ENCODE assay signal across 8 cellular contexts in the genomic region with DNA sequence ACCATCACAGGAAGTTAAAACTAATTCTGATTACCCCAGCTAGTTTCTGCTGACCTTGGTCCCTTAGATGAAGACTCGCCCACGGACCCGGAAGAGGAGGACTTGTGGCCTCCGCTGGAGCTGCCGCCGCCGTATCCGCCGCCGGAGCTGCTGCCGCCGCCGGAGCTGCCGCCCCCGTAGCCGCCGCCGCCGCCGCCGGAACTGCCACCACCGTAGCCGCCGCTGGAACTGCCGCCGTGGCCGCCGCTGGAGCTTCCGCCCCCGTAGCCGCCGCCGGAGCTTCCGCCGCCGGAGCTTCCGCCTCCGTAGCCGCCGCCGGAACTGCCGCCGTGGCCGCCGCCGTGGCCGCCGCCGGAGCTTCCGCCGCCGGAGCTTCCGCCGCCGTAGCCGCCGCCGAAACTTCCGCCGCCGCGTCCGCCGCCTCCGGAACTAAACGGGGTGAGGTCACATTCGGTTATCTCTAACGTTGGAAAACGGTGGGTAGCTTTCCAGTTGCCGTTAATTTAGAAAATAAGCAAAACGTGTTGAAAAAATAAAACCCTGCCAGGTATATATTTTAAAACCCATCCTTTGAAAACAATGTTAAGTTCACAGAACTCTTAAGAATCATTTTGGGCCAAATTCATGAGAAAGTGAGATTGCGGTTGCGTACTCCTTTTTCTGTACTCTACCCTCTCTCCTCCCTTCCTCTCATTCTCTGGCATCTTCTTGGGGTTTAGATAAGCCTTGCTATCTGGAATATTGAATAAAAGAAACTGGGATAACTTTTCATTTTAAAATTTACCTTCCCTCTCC. TPM values are rescaled to one million over a fixed set of nuclear protein-coding genes. Genes with fewer than 3 reads are reported as not detected.
DNase-seq lines count a peak whose midpoint lies in the region; ATAC-seq and TF ChIP-seq lines count a peak whose summit lies in the region.

No MANE protein-coding gene starts in this region.

- no peaks in the 10 kb centered on the region for H3K9me3 ChIP-seq in NT2/D1 (ENCODE audit: insufficient read depth, low read length)
- no peaks in the 10 kb centered on the region for H3K9me3 ChIP-seq in mononuclear cell (ENCODE audit: low read depth, low read length)

- no peaks in the 10 kb centered on the region for H3K4me1 ChIP-seq in NT2/D1 (ENCODE audit: insufficient read depth, insufficient read length)
- peaks cover 10% of the 10 kb centered on the region for H3K4me1 ChIP-seq in mononuclear cell (ENCODE audit: insufficient read depth, low read length)

- TF ChIP-seq CTCF in CD14-positive monocyte (IDR thresholded peaks at IDR 0.05): no peak

- H3K4me1 Mint-ChIP-seq in CD14-positive monocyte: peaks cover 12% of the 10 kb centered on the region

- DNase-seq in CD14-positive monocyte (ENCODE audit: low spot score) (peak; percentile 71), HT1080 (ENCODE audit: low read depth) (peak; percentile 78), NT2/D1 (ENCODE audit: low read depth, low spot score) (peak; percentile 54), epidermal melanocyte (ENCODE audit: insufficient read length, low spot score) (peak; percentile 71)
- DNase-seq in activated CD8-positive, alpha-beta memory T cell treated with anti-CD3 and anti-CD28 coated beads, Interleukin-2, amount 50 U/mL, for 48 hours: peak; percentile 94
- peak; percentile 68 to 74 for DNase-seq in stimulated activated CD8-positive, alpha-beta memory T cell treated with anti-CD3 and anti-CD28 coated beads, Interleukin-2, amount 100 ng/mL, for 48 hours (ENCODE audit: low read depth in 2 of 2)

- H3K36me3 ChIP-seq in NT2/D1 (ENCODE audit: insufficient read depth, insufficient read length, low read length): peaks cover 37% of the 10 kb centered on the region

- H3K9ac ChIP-seq in NT2/D1 (ENCODE audit: insufficient read length, low read depth): peak overlapping the region; percentile 85

- H3K27me3 Mint-ChIP-seq in CD14-positive monocyte (ENCODE audit: low read depth in 3 of 3): peaks cover 24 to 38% (median 29%) of the 10 kb centered on the region in 3 donors

- H3K27ac Mint-ChIP-seq in CD14-positive monocyte: peak overlapping the region; percentile 41 to 84 (median 79)

- H3K4me3 ChIP-seq in NT2/D1 (ENCODE audit: insufficient read length, low read depth) (peak overlapping the region; percentile 76), mononuclear cell (ENCODE audit: low read length) (peak overlapping the region; percentile 70)

- ATAC-seq in GM19463 (IDR thresholded peaks at IDR 0.05; ENCODE audit: unreplicated experiment): peak; percentile 73

- H3K4me3 Mint-ChIP-seq in CD14-positive monocyte: peak overlapping the region; percentile 82 to 92

- intact Hi-C loops in CD14-positive monocyte (cut with micrococcal nuclease): loop anchor here in 1 of 2 donors (5.0 kb wide), 2 partner anchors 728 to 848 kb away; no protein-coding TSS in a partner anchor

- peaks cover 15 to 51% (median 35%) of the 10 kb centered on the region in 7 donors for H3K9me3 Mint-ChIP-seq in CD14-positive monocyte

- H3K36me3 Mint-ChIP-seq in CD14-positive monocyte: peaks cover 12 to 15% of the 10 kb centered on the region in 2 donors

- H3K27me3 ChIP-seq in NT2/D1 (ENCODE audit: insufficient read depth, insufficient read length) (no peaks in the 10 kb centered on the region), mononuclear cell (ENCODE audit: insufficient read depth, low read length) (peaks cover 10% of the 10 kb centered on the region)

RNA-seq across cellular contexts. Expression of a gene that starts 3.5 kb away (rescaled TPM):
- polyA plus RNA-seq in CD14-positive monocyte: 10 to 100 TPM; 58.7 to 79.1 TPM
- total RNA-seq in HT1080 (2014; rRNA removed; shearing (Covaris generic)): 24.0 and 32.4 TPM in 2 replicates
- 78.5 and 82.0 TPM in 2 replicates for polyA plus RNA-seq in HT1080 (2015; cell fraction: cytosol; rRNA removed)
- 15.5 and 25.4 TPM in 2 replicates for polyA plus RNA-seq in HT1080 (2015; cell fraction: nucleus; rRNA removed)
- 4.3 TPM for total RNA-seq in mononuclear cell

RNA-seq across cellular contexts. Expression of a gene that starts 19.2 kb away (rescaled TPM):
- polyA plus RNA-seq in CD14-positive monocyte: not detected
- total RNA-seq in HT1080 (2014; rRNA removed; shearing (Covaris generic)): not detected in 2 replicates
- not detected in 2 replicates for polyA plus RNA-seq in HT1080 (2015; cell fraction: cytosol; rRNA removed)
- polyA plus RNA-seq in HT1080 (2015; cell fraction: nucleus; rRNA removed): not detected in 2 replicates
- not detected for total RNA-seq in mononuclear cell

RNA-seq across cellular contexts. Expression of a gene that starts 36.6 kb away (rescaled TPM):
- polyA plus RNA-seq in CD14-positive monocyte: not detected
- total RNA-seq in HT1080 (2014; rRNA removed; shearing (Covaris generic)): not detected in 2 replicates
- polyA plus RNA-seq in HT1080 (2015; cell fraction: cytosol; rRNA removed): not detected in 2 replicates
- not detected in 2 replicates for polyA plus RNA-seq in HT1080 (2015; cell fraction: nucleus; rRNA removed)
- not detected for total RNA-seq in mononuclear cell

RNA-seq across cellular contexts. Expression of a gene that starts 46.9 kb away (rescaled TPM):
- polyA plus RNA-seq in CD14-positive monocyte: not detected
- total RNA-seq in HT1080 (2014; rRNA removed; shearing (Covaris generic)): not detected in 2 replicates
- polyA plus RNA-seq in HT1080 (2015; cell fraction: cytosol; rRNA removed): not detected in 2 replicates
- polyA plus RNA-seq in HT1080 (2015; cell fraction: nucleus; rRNA removed): not detected in 2 replicates
- not detected for total RNA-seq in mononuclear cell

RNA-seq across cellular contexts. Expression of a gene that starts 48.1 kb away (rescaled TPM):
- not detected for polyA plus RNA-seq in CD14-positive monocyte
- not detected in 2 replicates for total RNA-seq in HT1080 (2014; rRNA removed; shearing (Covaris generic))
- polyA plus RNA-seq in HT1080 (2015; cell fraction: cytosol; rRNA removed): not detected in 2 replicates
- not detected in 2 replicates for polyA plus RNA-seq in HT1080 (2015; cell fraction: nucleus; rRNA removed)
- not detected for total RNA-seq in mononuclear cell

Comparison
In these comparisons a context has a peak if more than half of its experiments do, and no peak if none do; other contexts are left out.
1. Peak in every context shown above with its lines: DNase-seq, ATAC-seq and H3K4me3 ChIP-seq.